ENCODE assay signal across 10 cellular contexts in genomic region chr9:113957778-113958430, GRCh38.
DNase-seq lines count a peak whose midpoint lies in the region; ATAC-seq and TF ChIP-seq lines count a peak whose summit lies in the region.
"Had no signal": no experiment of that assay in that cellular context is flagged by ENCODE, and none has a peak within 500 bp of the region (broad histone marks: within the 10 kb centered on the region; RNA-seq: fewer than 3 reads in every experiment).

No MANE protein-coding gene starts in this region.

- peaks cover 78% of the 10 kb centered on the region for H3K4me1 Mint-ChIP-seq in nephron

- peak overlapping the region; percentile 95 to 98 (median 97) for H3K27ac Mint-ChIP-seq in nephron

- no peak for ATAC-seq in HG03565 (IDR thresholded peaks at IDR 0.05; ENCODE audit: unreplicated experiment)

- peaks cover 22% of the 10 kb centered on the region for H3K36me3 Mint-ChIP-seq in nephron (ENCODE audit: low read depth)

- DNase-seq in AG09319 (ENCODE audit: extremely low read depth, low read depth) (peak; percentile 59), NCI-H2029 (lab: John Stamatoyannopoulos, UW) (peak; percentile 48), epidermal melanocyte (ENCODE audit: insufficient read length, low spot score) (peak; percentile 70), NCI-H82 (lab: John Stamatoyannopoulos, UW) (no peak), DMS153 treated with DMSO at 0.1 percent for 48 hours (lab: John Stamatoyannopoulos, UW; ENCODE audit: unreplicated experiment) (no peak), hippocampal formation (lab: John Stamatoyannopoulos, UW) (no peak)
- DNase-seq: naive B cell, NCI-H774 had no signal

- no peak for TF ChIP-seq CTCF in AG09319 (IDR thresholded peaks at IDR 0.05; ENCODE audit: low read depth, low read length)
- TF ChIP-seq CTCF in nephron (IDR thresholded peaks at IDR 0.05; ENCODE audit: unreplicated experiment in 3 of 3): no peak

- H3K9me3 Mint-ChIP-seq in nephron: no peaks in the 10 kb centered on the region
- H3K9me3 Mint-ChIP-seq: naive B cell had no signal

- H3K27me3 Mint-ChIP-seq in nephron (ENCODE audit: low read depth): no peaks in the 10 kb centered on the region
- H3K27me3 Mint-ChIP-seq: naive B cell had no signal

- peak overlapping the region; percentile 18 to 41 (median 33) for H3K4me3 Mint-ChIP-seq in nephron
- H3K4me3 Mint-ChIP-seq: naive B cell had no signal

Comparison
In these comparisons a context has a peak if more than half of its experiments do, and no peak if none do; other contexts are left out.
1. DNase-seq: peak in AG09319 (single experiment), NCI-H2029 (single experiment) and epidermal melanocyte (single experiment); none in NCI-H82 (single experiment), DMS153 treated with DMSO at 0.1 percent for 48 hours (single experiment) and hippocampal formation (0 of 2).